23 cellular contexts compared by ENCODE assay signal in genomic region chr5:151121095-151121494, GRCh38. TPM values are rescaled to one million over a fixed set of nuclear protein-coding genes. Genes with fewer than 3 reads are reported as not detected.
A peak's percentile ranks its signal among the peaks of the same experiment; 100 is the strongest.
DNase-seq lines count a peak whose midpoint lies in the region; ATAC-seq lines count a peak whose summit lies in the region.
"Had no signal": no experiment of that assay in that cellular context is flagged by ENCODE, and none has a peak within 500 bp of the region (broad histone marks: within the 10 kb centered on the region; RNA-seq: fewer than 3 reads in every experiment).

No MANE protein-coding gene starts in this region.

- peaks cover 29% of the 10 kb centered on the region for H3K4me1 Mint-ChIP-seq in activated naive CD4-positive, alpha-beta T cell treated with anti-CD3 and anti-CD28 coated beads for 36 hours (ENCODE audit: low read depth)
- H3K4me1 Mint-ChIP-seq in T-cell (peaks cover 26 to 34% (median 28%) of the 10 kb centered on the region in 3 donors), immature natural killer cell (peaks cover 2 to 8% of the 10 kb centered on the region in 2 donors)
- H3K4me1 Mint-ChIP-seq in stimulated activated effector memory CD8-positive, alpha-beta T cell treated with anti-CD3 and anti-CD28 coated beads, Interleukin-12 subunit alpha, Interleukin-12 subunit beta, amount 100 ng/mL, for 72 hours = peaks cover 35% of the 10 kb centered on the region

- no peak overlapping the region for H3K4me3 Mint-ChIP-seq in activated naive CD4-positive, alpha-beta T cell treated with anti-CD3 and anti-CD28 coated beads for 36 hours
- H3K4me3 Mint-ChIP-seq in T-cell (no peak overlapping the region), immature natural killer cell (no peak overlapping the region)
- H3K4me3 Mint-ChIP-seq in stimulated activated effector memory CD8-positive, alpha-beta T cell treated with anti-CD3 and anti-CD28 coated beads, Interleukin-12 subunit alpha, Interleukin-12 subunit beta, amount 100 ng/mL, for 72 hours = no peak overlapping the region
- H3K4me3 Mint-ChIP-seq: activated CD4-positive, alpha-beta T cell treated with anti-CD3 and anti-CD28 coated beads, Interleukin-2, amount 10 ng/mL, durations not matched to agents 7 days and 5 days; activated CD8-positive, alpha-beta memory T cell treated with anti-CD3 and anti-CD28 coated beads, Interleukin-2, amount 10 ng/mL, durations not matched to agents 7 days and 5 days; T-helper 2 cell treated with Interferon-gamma antibody and Interleukin-4, amounts not matched to agents 5 μg/mL and 100 μg/mL, for 36 hours; type B pancreatic cell had no signal

- ATAC-seq in T-cell (replicated peaks in 1 of 4) (no peak), GM19023 (IDR thresholded peaks at IDR 0.05; ENCODE audit: unreplicated experiment) (no peak), GM18868 (IDR thresholded peaks at IDR 0.05; ENCODE audit: unreplicated experiment) (no peak)
- no peak for ATAC-seq in stimulated activated effector memory CD8-positive, alpha-beta T cell treated with anti-CD3 and anti-CD28 coated beads, Interleukin-12 subunit alpha, Interleukin-12 subunit beta, amount 100 ng/mL, for 72 hours
- ATAC-seq: activated CD8-positive, alpha-beta memory T cell treated with anti-CD3 and anti-CD28 coated beads, Interleukin-2, amount 10 ng/mL, durations not matched to agents 7 days and 5 days; heart left ventricle; Right ventricle myocardium inferior had no signal

- H3K9me3 Mint-ChIP-seq in activated naive CD4-positive, alpha-beta T cell treated with anti-CD3 and anti-CD28 coated beads for 36 hours = no peaks in the 10 kb centered on the region
- H3K9me3 Mint-ChIP-seq in T-cell (no peaks in the 10 kb centered on the region), immature natural killer cell (no peaks in the 10 kb centered on the region)
- H3K9me3 Mint-ChIP-seq in stimulated activated effector memory CD8-positive, alpha-beta T cell treated with anti-CD3 and anti-CD28 coated beads, Interleukin-12 subunit alpha, Interleukin-12 subunit beta, amount 100 ng/mL, for 72 hours = no peaks in the 10 kb centered on the region
- H3K9me3 Mint-ChIP-seq: activated CD4-positive, alpha-beta T cell treated with anti-CD3 and anti-CD28 coated beads, Interleukin-2, amount 10 ng/mL, durations not matched to agents 7 days and 5 days; activated T-helper 2 cell treated with anti-CD3 and anti-CD28 coated beads, Interferon-gamma antibody, Interleukin-2, Interleukin-4, amounts not matched to agents 10 μg/mL and 5 μg/mL and 100 μg/mL, durations not matched to agents 14 hours and 24 hours and 36 hours; T-helper 2 cell treated with Interferon-gamma antibody and Interleukin-4, amounts not matched to agents 5 μg/mL and 100 μg/mL, for 36 hours; type B pancreatic cell had no signal

- CTCF ChIA-PET in activated naive CD4-positive, alpha-beta T cell treated with anti-CD3 and anti-CD28 coated beads for 36 hours (lab: Charles Lee) = interaction anchor here (0.8 to 12.1 kb wide), 3 partner anchors 44 to 69 kb away, joined by 3 to 392 read pairs (median 7); no protein-coding TSS in a partner anchor
- CTCF ChIA-PET in T-cell (lab: Charles Lee) = no interaction called here

- no peak for DNase-seq in activated naive CD4-positive, alpha-beta T cell treated with anti-CD3 and anti-CD28 coated beads for 36 hours
- DNase-seq in activated naive CD4-positive, alpha-beta T cell treated with anti-CD3 and anti-CD28 coated beads, Interleukin-2, amount 50 U/mL, for 16 hours = no peak
- no peak for DNase-seq in T-cell
- no peak for DNase-seq in immature natural killer cell
- no peak for DNase-seq in stimulated activated effector memory CD8-positive, alpha-beta T cell treated with anti-CD3 and anti-CD28 coated beads, Interleukin-12 subunit alpha, Interleukin-12 subunit beta, amount 100 ng/mL, for 72 hours (ENCODE audit: low spot score in 2 of 2)
- no peak for DNase-seq in posterior cingulate gyrus
- DNase-seq: activated CD4-positive, alpha-beta T cell treated with anti-CD3 and anti-CD28 coated beads, Interleukin-2, amount 10 ng/mL, durations not matched to agents 7 days and 5 days; activated CD8-positive, alpha-beta memory T cell treated with anti-CD3 and anti-CD28 coated beads, Interleukin-2, amount 10 ng/mL, durations not matched to agents 7 days and 5 days; brain microvascular endothelial cell; DND-41; HCEC 1CT; heart left ventricle; KBM-7; NCI-H1105 treated with DMSO at 0.1 percent for 48 hours; NCI-H2029; NCI-H524 treated with DMSO at 0.1 percent for 48 hours; PC-9 had no signal

- H3K27ac Mint-ChIP-seq in activated naive CD4-positive, alpha-beta T cell treated with anti-CD3 and anti-CD28 coated beads for 36 hours = peak overlapping the region; percentile 14
- H3K27ac Mint-ChIP-seq in T-cell = peak overlapping the region; percentile 31 to 67
- peak overlapping the region in 4 of 6 donors; percentile 24 to 73 (median 49) for H3K27ac Mint-ChIP-seq in immature natural killer cell
- H3K27ac Mint-ChIP-seq in stimulated activated effector memory CD8-positive, alpha-beta T cell treated with anti-CD3 and anti-CD28 coated beads, Interleukin-12 subunit alpha, Interleukin-12 subunit beta, amount 100 ng/mL, for 72 hours = peak overlapping the region; percentile 88
- H3K27ac Mint-ChIP-seq: activated CD4-positive, alpha-beta T cell treated with anti-CD3 and anti-CD28 coated beads, Interleukin-2, amount 10 ng/mL, durations not matched to agents 7 days and 5 days; activated CD8-positive, alpha-beta memory T cell treated with anti-CD3 and anti-CD28 coated beads, Interleukin-2, amount 10 ng/mL, durations not matched to agents 7 days and 5 days; activated T-helper 2 cell treated with anti-CD3 and anti-CD28 coated beads, Interferon-gamma antibody, Interleukin-2, Interleukin-4, amounts not matched to agents 10 μg/mL and 5 μg/mL and 100 μg/mL, durations not matched to agents 14 hours and 24 hours and 36 hours; T-helper 2 cell treated with Interferon-gamma antibody and Interleukin-4, amounts not matched to agents 5 μg/mL and 100 μg/mL, for 36 hours; type B pancreatic cell had no signal

- POLR2A ChIA-PET in T-cell (lab: Charles Lee) = no interaction called here

- intact Hi-C loops in activated naive CD4-positive, alpha-beta T cell treated with anti-CD3 and anti-CD28 coated beads for 36 hours (cut with micrococcal nuclease) = no loop called here
- intact Hi-C loops in posterior cingulate gyrus (cut with DNase I) = no loop called here

- H3K36me3 Mint-ChIP-seq in activated naive CD4-positive, alpha-beta T cell treated with anti-CD3 and anti-CD28 coated beads for 36 hours (ENCODE audit: low read depth) = peaks cover 46% of the 10 kb centered on the region
- H3K36me3 Mint-ChIP-seq in T-cell (peaks cover 58% of the 10 kb centered on the region), immature natural killer cell (peaks cover 13 to 60% (median 32%) of the 10 kb centered on the region in 3 donors)
- H3K36me3 Mint-ChIP-seq in stimulated activated effector memory CD8-positive, alpha-beta T cell treated with anti-CD3 and anti-CD28 coated beads, Interleukin-12 subunit alpha, Interleukin-12 subunit beta, amount 100 ng/mL, for 72 hours = peaks cover 100% of the 10 kb centered on the region

- H3K27me3 Mint-ChIP-seq in activated naive CD4-positive, alpha-beta T cell treated with anti-CD3 and anti-CD28 coated beads for 36 hours (ENCODE audit: low read depth) = no peaks in the 10 kb centered on the region
- H3K27me3 Mint-ChIP-seq in T-cell (no peaks in the 10 kb centered on the region), immature natural killer cell (ENCODE audit: low read depth in 3 of 3) (peaks cover 0 to 9% (median 3%) of the 10 kb centered on the region in 3 donors)
- H3K27me3 Mint-ChIP-seq: activated CD4-positive, alpha-beta T cell treated with anti-CD3 and anti-CD28 coated beads, Interleukin-2, amount 10 ng/mL, durations not matched to agents 7 days and 5 days; activated CD8-positive, alpha-beta memory T cell treated with anti-CD3 and anti-CD28 coated beads, Interleukin-2, amount 10 ng/mL, durations not matched to agents 7 days and 5 days; type B pancreatic cell had no signal

RNA-seq across cellular contexts. Expression of gene ANXA6, which starts 36.5 kb away (rescaled TPM):
- 100 to 1,000 TPM; 272 to 284 TPM for total RNA-seq in activated naive CD4-positive, alpha-beta T cell treated with anti-CD3 and anti-CD28 coated beads for 36 hours
- 100 to 1,000 TPM; 266 to 395 (median 345) TPM for total RNA-seq in T-cell
- 100 to 1,000 TPM; 313 to 679 (median 395) TPM for polyA plus RNA-seq in immature natural killer cell

RNA-seq across cellular contexts. Expression of gene TNIP1, which starts 40.3 kb away (rescaled TPM):
- total RNA-seq in activated naive CD4-positive, alpha-beta T cell treated with anti-CD3 and anti-CD28 coated beads for 36 hours = 100 to 1,000 TPM; 238 to 263 TPM
- 100 to 1,000 TPM; 118 to 211 (median 170) TPM for total RNA-seq in T-cell
- polyA plus RNA-seq in immature natural killer cell = 10 to 100 TPM; 21.8 to 62.4 (median 40.2) TPM

Comparison
In these comparisons a context has a peak if more than half of its experiments do, and no peak if none do; other contexts are left out.
1. H3K27ac Mint-ChIP-seq: peak in every context shown above with its lines; median percentile 88 in stimulated activated effector memory CD8-positive, alpha-beta T cell treated with anti-CD3 and anti-CD28 coated beads, Interleukin-12 subunit alpha, Interleukin-12 subunit beta, amount 100 ng/mL, for 72 hours; 49 in T-cell; 49 in immature natural killer cell; 14 in activated naive CD4-positive, alpha-beta T cell treated with anti-CD3 and anti-CD28 coated beads for 36 hours.